ENCODE assay signal across 2 cellular contexts in genomic region chr12:108170164-108170563, GRCh38.
A peak's percentile ranks its signal among the peaks of the same experiment; 100 is the strongest.
TF ChIP-seq lines count a peak whose summit lies in the region.

No MANE protein-coding gene starts in this region.

TF ChIP-seq in HEK293, 187 proteins besides CTCF, POLR2A, EP300 and RAD21 (continued from another document):
- TF ChIP-seq ATF2 (tag by site-specific recombination; IDR thresholded peaks at IDR 0.05; ENCODE audit: low read depth), result peak; percentile 51; the same call in 1 of the 2 replicates
- TF ChIP-seq ZNF513 (tag by site-specific recombination; IDR thresholded peaks at IDR 0.05), result 0 out of 2 replicates have a peak, but pooled peaks have one; percentile 44
- no peak for TF ChIP-seq ZXDB (tag by site-specific recombination; IDR thresholded peaks at IDR 0.05)
- no peak for TF ChIP-seq ZSCAN30 (tag by site-specific recombination; IDR thresholded peaks at IDR 0.05)
- no peak for TF ChIP-seq ZNF76 (tag by site-specific recombination; IDR thresholded peaks at IDR 0.05; ENCODE audit: borderline replicate concordance, low read depth)
- TF ChIP-seq PRDM6 (tag by site-specific recombination; IDR thresholded peaks at IDR 0.05), result no peak
- TF ChIP-seq OVOL3 (tag by site-specific recombination; IDR thresholded peaks at IDR 0.05), result no peak
- no peak for TF ChIP-seq BCL11A (tag by site-specific recombination; IDR thresholded peaks at IDR 0.05; ENCODE audit: low read depth)
TF ChIP-seq in HEK293: peak in this region for 3.

TF ChIP-seq in K562, 482 proteins besides CTCF, POLR2A, EP300 and RAD21 (continued from another document):
- peak; percentile 18; the same call in 1 of the 2 replicates for TF ChIP-seq CREM (IDR thresholded peaks at IDR 0.05; ENCODE audit: low read depth)
